21 cellular contexts compared by ENCODE assay signal in the genomic region with DNA sequence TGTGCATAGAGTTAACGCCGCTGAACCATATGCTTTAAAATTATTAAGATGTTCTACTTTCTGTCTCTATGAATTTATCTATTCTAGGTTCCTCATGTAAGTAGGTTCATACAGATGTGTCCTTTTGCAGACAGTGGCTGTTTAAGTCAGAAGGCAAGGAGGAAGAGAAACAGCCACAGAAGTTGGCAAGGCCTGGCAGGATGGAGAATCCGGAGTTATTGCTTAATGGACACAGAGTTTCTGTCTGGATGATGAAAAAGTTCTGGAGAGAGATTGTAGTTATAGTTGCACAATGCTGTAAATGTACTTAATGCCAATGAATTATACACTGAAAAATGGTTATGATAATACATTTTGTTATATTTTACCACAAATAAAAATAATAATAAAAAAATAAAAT.
DNase-seq lines count a peak whose midpoint lies in the region; ATAC-seq and TF ChIP-seq lines count a peak whose summit lies in the region.
"Had no signal": no experiment of that assay in that cellular context is flagged by ENCODE, and none has a peak within 500 bp of the region (broad histone marks: within the 10 kb centered on the region; RNA-seq: fewer than 3 reads in every experiment).

No MANE protein-coding gene starts in this region.

- DNase-seq in HL-60 (ENCODE audit: low read depth in 1 of 2, low spot score in 1 of 2) (peak; percentile 59 to 66), MV-4-11 (lab: John Stamatoyannopoulos, UW) (peak; percentile 97), amniotic epithelial cell (ENCODE audit: low read depth) (peak; percentile 6), T-helper 9 cell (no peak), right lobe of liver (no peak)
- DNase-seq: GDM1; HCEC 1CT; Kasumi-1; MM.1S; NCI-H187; NCI-H2107; NCI-H510A; NCI-H748 treated with DMSO at 0.1 percent for 48 hours; NK-92 treated with Interleukin-12 subunit alpha and Interleukin-12 subunit beta, amount 100 ng/mL, for 24 hours; PC-9 had no signal

- intact Hi-C loops in right lobe of liver (cut with DNase I), result no loop called here

- no peak for TF ChIP-seq CTCF in HL-60 (IDR thresholded peaks at IDR 0.05; ENCODE audit: insufficient read depth, low read length)
- TF ChIP-seq CTCF in neutrophil (IDR thresholded peaks at IDR 0.05), result no peak
- no peak for TF ChIP-seq CTCF in right lobe of liver (IDR thresholded peaks at IDR 0.05)

- H3K27ac ChIP-seq in HL-60 (replicated peaks) (no peak overlapping the region), neutrophil (peak overlapping the region; percentile 47), right lobe of liver (no peak overlapping the region)
- H3K27ac ChIP-seq: BLaER1 treated with 17β-estradiol and CSF1 and Interleukin-3, amounts not matched to agents 10 nM and 100 nM; PC-9; RWPE1; SJSA1 had no signal

- H3K4me1 ChIP-seq in neutrophil (ENCODE audit: control insufficient read depth in 1 of 2, insufficient read depth in 1 of 2, low read depth in 1 of 2, low read length in 1 of 2) (peaks cover 0 to 9% of the 10 kb centered on the region in 2 experiments), right lobe of liver (no peaks in the 10 kb centered on the region)
- H3K4me1 ChIP-seq: BLaER1 treated with 17β-estradiol and CSF1 and Interleukin-3, amounts not matched to agents 10 nM and 100 nM; SJSA1 had no signal

- H3K36me3 ChIP-seq in neutrophil, result no peaks in the 10 kb centered on the region
- H3K36me3 ChIP-seq in right lobe of liver, result no peaks in the 10 kb centered on the region
- H3K36me3 ChIP-seq: BLaER1 treated with 17β-estradiol and CSF1 and Interleukin-3, amounts not matched to agents 10 nM and 100 nM; SJSA1 had no signal

- WGBS in right lobe of liver (ENCODE audit: insufficient coverage, low coverage, low lambda C conversion rate, missing lambda C conversion rate), result 63% methylated on average over 3 of the region's 3 CpGs

- no peaks in the 10 kb centered on the region for H3K9me3 ChIP-seq in neutrophil
- H3K9me3 ChIP-seq in right lobe of liver, result no peaks in the 10 kb centered on the region
- H3K9me3 ChIP-seq: BLaER1 treated with 17β-estradiol and CSF1 and Interleukin-3, amounts not matched to agents 10 nM and 100 nM; SJSA1 had no signal

- no peak for TF ChIP-seq POLR2A in right lobe of liver (IDR thresholded peaks at IDR 0.05)

- H3K4me3 ChIP-seq in HL-60 (replicated peaks; ENCODE audit: insufficient read depth, low read length) (no peak overlapping the region), neutrophil (ENCODE audit: low read depth in 1 of 2, low read length in 1 of 2) (no peak overlapping the region), right lobe of liver (no peak overlapping the region)
- H3K4me3 ChIP-seq: BLaER1 treated with 17β-estradiol and CSF1 and Interleukin-3, amounts not matched to agents 10 nM and 100 nM; GM23338; PC-9; SJSA1 had no signal

- ATAC-seq in GM19328 (IDR thresholded peaks at IDR 0.05; ENCODE audit: unreplicated experiment), result no peak
- no peak for ATAC-seq in right lobe of liver
- ATAC-seq: GM23338 had no signal

- H3K27me3 ChIP-seq in HL-60 (ENCODE audit: insufficient read depth, poor library complexity, severe bottlenecking) (no peaks in the 10 kb centered on the region), neutrophil (no peaks in the 10 kb centered on the region), right lobe of liver (no peaks in the 10 kb centered on the region)
- H3K27me3 ChIP-seq: BLaER1 treated with 17β-estradiol and CSF1 and Interleukin-3, amounts not matched to agents 10 nM and 100 nM; SJSA1 had no signal

Comparison
In these comparisons a context has a peak if more than half of its experiments do, and no peak if none do; other contexts are left out.
1. DNase-seq: peak in HL-60 (2 of 2), MV-4-11 (single experiment) and amniotic epithelial cell (single experiment); none in T-helper 9 cell (single experiment) and right lobe of liver (0 of 3).